ENCODE assay signal across 25 cellular contexts in genomic region chr6:31478186-31478950, GRCh38. TPM values are rescaled to one million over a fixed set of nuclear protein-coding genes. Genes with fewer than 3 reads are reported as not detected.
"Had no signal": no experiment of that assay in that cellular context is flagged by ENCODE, and none has a peak within 500 bp of the region (broad histone marks: within the 10 kb centered on the region; RNA-seq: fewer than 3 reads in every experiment).

No MANE protein-coding gene starts in this region.

- H3K4me3 Mint-ChIP-seq: activated CD4-positive, alpha-beta memory T cell treated with anti-CD3 and anti-CD28 coated beads, Interleukin-2, amount 10 ng/mL, durations not matched to agents 7 days and 5 days; activated naive CD4-positive, alpha-beta T cell treated with anti-CD3 and anti-CD28 coated beads, Interleukin-2, amount 10 ng/mL, durations not matched to agents 7 days and 5 days; activated T-cell treated with anti-CD3 and anti-CD28 coated beads, Interleukin-2, amount 50 U/mL, for 72 hours; natural killer cell; T-helper 1 cell treated with Interleukin-12 subunit alpha and Interleukin-12 subunit beta and Interleukin-4 antibody, amounts not matched to agents 30 μg/mL and 1 μg/mL, for 36 hours had no signal

- H3K27ac Mint-ChIP-seq: activated CD4-positive, alpha-beta memory T cell treated with anti-CD3 and anti-CD28 coated beads, Interleukin-2, amount 10 ng/mL, durations not matched to agents 7 days and 5 days; activated naive CD4-positive, alpha-beta T cell treated with anti-CD3 and anti-CD28 coated beads, Interleukin-2, amount 10 ng/mL, durations not matched to agents 7 days and 5 days; activated T-cell treated with anti-CD3 and anti-CD28 coated beads, Interleukin-2, amount 50 U/mL, for 72 hours; T-helper 1 cell treated with Interleukin-12 subunit alpha and Interleukin-12 subunit beta and Interleukin-4 antibody, amounts not matched to agents 30 μg/mL and 1 μg/mL, for 36 hours had no signal

- H3K27me3 Mint-ChIP-seq: activated CD4-positive, alpha-beta memory T cell treated with anti-CD3 and anti-CD28 coated beads, Interleukin-2, amount 10 ng/mL, durations not matched to agents 7 days and 5 days had no signal

- DNase-seq: activated CD4-positive, alpha-beta memory T cell treated with anti-CD3 and anti-CD28 coated beads, Interleukin-2, amount 10 ng/mL, durations not matched to agents 7 days and 5 days; activated CD4-positive, alpha-beta T cell treated with anti-CD3 and anti-CD28 coated beads for 48 hours; activated CD4-positive, CD25-positive, alpha-beta regulatory T cell; activated effector memory CD4-positive, alpha-beta T cell treated with anti-CD3 and anti-CD28 coated beads, Interleukin-2, amount 50 U/mL, for 16 hours; activated naive CD4-positive, alpha-beta T cell treated with anti-CD3 and anti-CD28 coated beads, Interleukin-2, amount 10 ng/mL, durations not matched to agents 7 days and 5 days; activated T-cell treated with anti-CD3 and anti-CD28 coated beads, Interleukin-2, amount 50 U/mL, for 72 hours; amygdala; cerebellar nuclear complex; foreskin melanocyte; hypothalamus; left cardiac atrium; mesenchymal stem cell; natural killer cell; ovary; stimulated activated CD4-positive, alpha-beta T cell treated with anti-CD3 and anti-CD28 coated beads, Interleukin-2, amount 100 ng/mL, for 48 hours; stimulated activated CD8-positive, alpha-beta memory T cell treated with anti-CD3 and anti-CD28 coated beads, Interleukin-4, amount 100 ng/mL, for 48 hours; stomach had no signal

- H3K9me3 ChIP-seq: ovary, prostate gland, stomach, suprapubic skin, tibial nerve had no signal

- H3K4me1 ChIP-seq: prostate gland, stomach, tibial nerve had no signal

- H3K36me3 ChIP-seq: ovary, prostate gland, stomach, suprapubic skin, tibial nerve had no signal

- H3K27me3 ChIP-seq: ovary, stomach, suprapubic skin, tibial nerve had no signal

- H3K27ac ChIP-seq: coronary artery, ovary, prostate gland, stomach, suprapubic skin, tibial nerve had no signal

- H3K4me3 ChIP-seq: coronary artery, ovary, prostate gland, stomach, suprapubic skin, tibial nerve had no signal

- H3K9me3 Mint-ChIP-seq: activated CD4-positive, alpha-beta memory T cell treated with anti-CD3 and anti-CD28 coated beads, Interleukin-2, amount 10 ng/mL, durations not matched to agents 7 days and 5 days; activated naive CD4-positive, alpha-beta T cell treated with anti-CD3 and anti-CD28 coated beads, Interleukin-2, amount 10 ng/mL, durations not matched to agents 7 days and 5 days; activated T-cell treated with anti-CD3 and anti-CD28 coated beads, Interleukin-2, amount 50 U/mL, for 72 hours; natural killer cell; T-helper 1 cell treated with Interleukin-12 subunit alpha and Interleukin-12 subunit beta and Interleukin-4 antibody, amounts not matched to agents 30 μg/mL and 1 μg/mL, for 36 hours had no signal

- H3K36me3 Mint-ChIP-seq: natural killer cell had no signal

- ATAC-seq: activated T-cell treated with anti-CD3 and anti-CD28 coated beads, Interleukin-2, amount 50 U/mL, for 72 hours; left cardiac atrium; natural killer cell had no signal

RNA-seq across cellular contexts. Expression of gene MCCD1, which starts 50.4 kb away (rescaled TPM):
- total RNA-seq: activated CD4-positive, alpha-beta memory T cell treated with anti-CD3 and anti-CD28 coated beads, Interleukin-2, amount 10 ng/mL, durations not matched to agents 7 days and 5 days; activated T-cell treated with anti-CD3 and anti-CD28 coated beads, Interleukin-2, amount 50 U/mL, for 72 hours; bronchial epithelial cell; left cardiac atrium; lower leg skin; natural killer cell; ovary; prostate gland; stomach; suprapubic skin; tibial nerve had no signal
- polyA plus RNA-seq: esophagus, ovary, stomach had no signal
